1 cellular context compared by ENCODE assay signal in the genomic region with DNA sequence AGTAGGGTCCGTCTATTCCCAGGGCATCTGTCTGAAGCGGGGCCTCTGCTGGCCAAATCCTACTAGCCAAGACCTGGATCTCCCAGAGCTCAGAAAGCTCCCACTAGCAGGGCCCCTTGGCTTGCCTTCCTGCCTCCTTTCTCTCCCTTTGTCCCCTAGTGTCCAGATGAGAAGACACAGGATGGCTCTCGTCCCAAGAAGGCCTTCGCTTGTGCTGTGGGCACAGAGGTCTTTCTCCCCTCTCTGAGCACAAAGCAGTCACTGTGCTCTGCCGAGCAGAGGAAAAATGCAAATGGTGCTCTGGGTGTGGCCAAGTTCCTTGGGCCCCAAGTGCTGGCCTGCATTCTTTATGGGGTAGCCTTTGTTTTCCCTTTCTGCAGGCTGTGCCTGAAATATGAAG.
TF ChIP-seq lines count a peak whose summit lies in the region.

No MANE protein-coding gene starts in this region.

TF ChIP-seq in HepG2, 621 proteins besides CTCF, POLR2A, EP300 and RAD21:
- TF ChIP-seq ZNF644 (CRISPR knock-in tag; IDR thresholded peaks at IDR 0.05; ENCODE audit: low read depth), result 0 out of 2 replicates have a peak, but pooled peaks have one; percentile 21
- TF ChIP-seq, protein P1, sequence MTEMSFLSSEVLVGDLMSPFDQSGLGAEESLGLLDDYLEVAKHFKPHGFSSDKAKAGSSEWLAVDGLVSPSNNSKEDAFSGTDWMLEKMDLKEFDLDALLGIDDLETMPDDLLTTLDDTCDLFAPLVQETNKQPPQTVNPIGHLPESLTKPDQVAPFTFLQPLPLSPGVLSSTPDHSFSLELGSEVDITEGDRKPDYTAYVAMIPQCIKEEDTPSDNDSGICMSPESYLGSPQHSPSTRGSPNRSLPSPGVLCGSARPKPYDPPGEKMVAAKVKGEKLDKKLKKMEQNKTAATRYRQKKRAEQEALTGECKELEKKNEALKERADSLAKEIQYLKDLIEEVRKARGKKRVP (CRISPR knock-in tag; IDR thresholded peaks at IDR 0.05), result no peak
- TF ChIP-seq NR2C2 (CRISPR knock-in tag; IDR thresholded peaks at IDR 0.05; ENCODE audit: borderline replicate concordance), result no peak
